1 cellular context compared by ENCODE assay signal in the genomic region with DNA sequence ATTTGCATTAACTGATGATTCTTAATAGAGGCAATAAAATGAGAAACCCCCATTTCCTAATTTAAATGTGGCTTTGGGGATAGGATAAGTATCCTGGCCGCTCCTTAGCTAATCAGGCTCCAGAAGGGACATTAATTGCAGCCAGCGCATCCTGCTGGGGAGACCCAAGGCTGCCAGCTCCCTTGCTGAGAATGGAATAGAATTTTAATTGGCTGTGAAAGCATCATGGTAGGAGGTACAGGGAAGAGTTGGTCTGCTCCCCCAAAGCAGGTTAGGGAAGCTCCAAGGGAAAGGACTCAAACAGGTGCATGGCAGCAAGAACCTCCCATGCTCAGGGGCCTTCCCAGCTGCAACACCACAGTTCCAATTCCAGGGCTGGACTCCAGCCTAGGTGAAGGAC.
TF ChIP-seq lines count a peak whose summit lies in the region.

No MANE protein-coding gene starts in this region.

TF ChIP-seq in GM23338, 12 proteins besides CTCF, POLR2A, EP300 and RAD21 (continued from another document):
- no peak for TF ChIP-seq REST (IDR thresholded peaks at IDR 0.05; ENCODE audit: unreplicated experiment)
- TF ChIP-seq CREB1 (CRISPR knock-in tag; IDR thresholded peaks at IDR 0.05; ENCODE audit: low read depth): no peak
- no peak for TF ChIP-seq POLR2AphosphoS5 (IDR thresholded peaks at IDR 0.05; ENCODE audit: low read depth)
- TF ChIP-seq NANOG (IDR thresholded peaks at IDR 0.05; ENCODE audit: borderline replicate concordance): no peak
- TF ChIP-seq, protein P1, sequence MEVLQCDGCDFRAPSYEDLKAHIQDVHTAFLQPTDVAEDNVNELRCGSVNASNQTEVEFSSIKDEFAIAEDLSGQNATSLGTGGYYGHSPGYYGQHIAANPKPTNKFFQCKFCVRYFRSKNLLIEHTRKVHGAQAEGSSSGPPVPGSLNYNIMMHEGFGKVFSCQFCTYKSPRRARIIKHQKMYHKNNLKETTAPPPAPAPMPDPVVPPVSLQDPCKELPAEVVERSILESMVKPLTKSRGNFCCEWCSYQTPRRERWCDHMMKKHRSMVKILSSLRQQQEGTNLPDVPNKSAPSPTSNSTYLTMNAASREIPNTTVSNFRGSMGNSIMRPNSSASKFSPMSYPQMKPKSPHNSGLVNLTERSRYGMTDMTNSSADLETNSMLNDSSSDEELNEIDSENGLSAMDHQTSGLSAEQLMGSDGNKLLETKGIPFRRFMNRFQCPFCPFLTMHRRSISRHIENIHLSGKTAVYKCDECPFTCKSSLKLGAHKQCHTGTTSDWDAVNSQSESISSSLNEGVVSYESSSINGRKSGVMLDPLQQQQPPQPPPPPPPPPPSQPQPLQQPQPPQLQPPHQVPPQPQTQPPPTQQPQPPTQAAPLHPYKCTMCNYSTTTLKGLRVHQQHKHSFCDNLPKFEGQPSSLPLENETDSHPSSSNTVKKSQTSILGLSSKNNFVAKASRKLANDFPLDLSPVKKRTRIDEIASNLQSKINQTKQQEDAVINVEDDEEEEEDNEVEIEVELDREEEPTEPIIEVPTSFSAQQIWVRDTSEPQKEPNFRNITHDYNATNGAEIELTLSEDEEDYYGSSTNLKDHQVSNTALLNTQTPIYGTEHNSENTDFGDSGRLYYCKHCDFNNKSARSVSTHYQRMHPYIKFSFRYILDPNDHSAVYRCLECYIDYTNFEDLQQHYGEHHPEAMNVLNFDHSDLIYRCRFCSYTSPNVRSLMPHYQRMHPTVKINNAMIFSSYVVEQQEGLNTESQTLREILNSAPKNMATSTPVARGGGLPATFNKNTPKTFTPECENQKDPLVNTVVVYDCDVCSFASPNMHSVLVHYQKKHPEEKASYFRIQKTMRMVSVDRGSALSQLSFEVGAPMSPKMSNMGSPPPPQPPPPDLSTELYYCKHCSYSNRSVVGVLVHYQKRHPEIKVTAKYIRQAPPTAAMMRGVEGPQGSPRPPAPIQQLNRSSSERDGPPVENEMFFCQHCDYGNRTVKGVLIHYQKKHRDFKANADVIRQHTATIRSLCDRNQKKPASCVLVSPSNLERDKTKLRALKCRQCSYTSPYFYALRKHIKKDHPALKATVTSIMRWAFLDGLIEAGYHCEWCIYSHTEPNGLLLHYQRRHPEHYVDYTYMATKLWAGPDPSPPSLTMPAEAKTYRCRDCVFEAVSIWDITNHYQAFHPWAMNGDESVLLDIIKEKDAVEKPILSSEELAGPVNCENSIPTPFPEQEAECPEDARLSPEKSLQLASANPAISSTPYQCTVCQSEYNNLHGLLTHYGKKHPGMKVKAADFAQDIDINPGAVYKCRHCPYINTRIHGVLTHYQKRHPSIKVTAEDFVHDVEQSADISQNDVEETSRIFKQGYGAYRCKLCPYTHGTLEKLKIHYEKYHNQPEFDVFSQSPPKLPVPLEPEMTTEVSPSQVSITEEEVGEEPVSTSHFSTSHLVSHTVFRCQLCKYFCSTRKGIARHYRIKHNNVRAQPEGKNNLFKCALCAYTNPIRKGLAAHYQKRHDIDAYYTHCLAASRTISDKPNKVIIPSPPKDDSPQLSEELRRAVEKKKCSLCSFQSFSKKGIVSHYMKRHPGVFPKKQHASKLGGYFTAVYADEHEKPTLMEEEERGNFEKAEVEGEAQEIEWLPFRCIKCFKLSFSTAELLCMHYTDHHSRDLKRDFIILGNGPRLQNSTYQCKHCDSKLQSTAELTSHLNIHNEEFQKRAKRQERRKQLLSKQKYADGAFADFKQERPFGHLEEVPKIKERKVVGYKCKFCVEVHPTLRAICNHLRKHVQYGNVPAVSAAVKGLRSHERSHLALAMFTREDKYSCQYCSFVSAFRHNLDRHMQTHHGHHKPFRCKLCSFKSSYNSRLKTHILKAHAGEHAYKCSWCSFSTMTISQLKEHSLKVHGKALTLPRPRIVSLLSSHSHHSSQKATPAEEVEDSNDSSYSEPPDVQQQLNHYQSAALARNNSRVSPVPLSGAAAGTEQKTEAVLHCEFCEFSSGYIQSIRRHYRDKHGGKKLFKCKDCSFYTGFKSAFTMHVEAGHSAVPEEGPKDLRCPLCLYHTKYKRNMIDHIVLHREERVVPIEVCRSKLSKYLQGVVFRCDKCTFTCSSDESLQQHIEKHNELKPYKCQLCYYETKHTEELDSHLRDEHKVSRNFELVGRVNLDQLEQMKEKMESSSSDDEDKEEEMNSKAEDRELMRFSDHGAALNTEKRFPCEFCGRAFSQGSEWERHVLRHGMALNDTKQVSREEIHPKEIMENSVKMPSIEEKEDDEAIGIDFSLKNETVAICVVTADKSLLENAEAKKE (CRISPR knock-in tag; IDR thresholded peaks at IDR 0.05): no peak
- no peak for TF ChIP-seq JUNB (IDR thresholded peaks at IDR 0.05; ENCODE audit: unreplicated experiment)
